In genomic region chr22:37201066-37201820, GRCh38 we compare ENCODE assay signal across 19 cellular contexts. TPM values are rescaled to one million over a fixed set of nuclear protein-coding genes. Genes with fewer than 3 reads are reported as not detected.
DNase-seq lines count a peak whose midpoint lies in the region; ATAC-seq, FAIRE-seq and TF ChIP-seq lines count a peak whose summit lies in the region.
"Had no signal": no experiment of that assay in that cellular context is flagged by ENCODE, and none has a peak within 500 bp of the region (broad histone marks: within the 10 kb centered on the region; RNA-seq: fewer than 3 reads in every experiment).

No MANE protein-coding gene starts in this region.

- H2AK5ac ChIP-seq in H1 (ENCODE audit: low read depth, low read length): no peak overlapping the region

- no peak overlapping the region for H4K8ac ChIP-seq in H1 (ENCODE audit: extremely low read depth, insufficient read depth, low read length)

- H3K4me3 ChIP-seq in HUES48 (ENCODE audit: low read depth, low read length): no peak overlapping the region
- H3K4me3 ChIP-seq in H1 (ENCODE audit: extremely low read depth in 1 of 4, insufficient read depth in 2 of 4, low read depth in 3 of 4, low read length in 4 of 4): no peak overlapping the region
- H3K4me3 ChIP-seq: gastrocnemius medialis, smooth muscle cell had no signal

- TF ChIP-seq CTCF in H1 (IDR thresholded peaks at IDR 0.05; ENCODE audit: control extremely low read depth in 1 of 3, insufficient read depth in 1 of 3, low read depth in 1 of 3, low read length in 3 of 3): no peak

- no peak overlapping the region for H2BK15ac ChIP-seq in H1 (ENCODE audit: low read length)

- peaks cover 5% of the 10 kb centered on the region for H3K23me2 ChIP-seq in H1 (ENCODE audit: low read depth, low read length)

- TF ChIP-seq POLR2A in H1 (IDR thresholded peaks at IDR 0.05; ENCODE audit: control extremely low read depth in 1 of 2, low read depth in 2 of 2, low read length in 2 of 2): no peak

- no peak overlapping the region for H2BK120ac ChIP-seq in H1 (replicated peaks; ENCODE audit: low read depth, low read length)

- H4K91ac ChIP-seq in H1 (replicated peaks; ENCODE audit: insufficient read length, low read length): no peak overlapping the region

- no peaks in the 10 kb centered on the region for H3K79me1 ChIP-seq in H1 (ENCODE audit: low read depth, low read length)

- no peak overlapping the region for H3K4ac ChIP-seq in H1 (replicated peaks; ENCODE audit: insufficient read length, low read depth, low read length)

- 0 out of 2 replicates have a peak overlapping the region, but pooled peaks have one; percentile 13 for H2AFZ ChIP-seq in H1 (ENCODE audit: low read length)

- no peak overlapping the region for H3K56ac ChIP-seq in H1 (replicated peaks; ENCODE audit: insufficient read length, low read depth, low read length)

- H3K27ac Mint-ChIP-seq in activated CD4-positive, alpha-beta T cell treated with anti-CD3 and anti-CD28 coated beads, Interleukin-2, amount 10 ng/mL, durations not matched to agents 7 days and 5 days: peak overlapping the region; percentile 75
- H3K27ac Mint-ChIP-seq in effector memory CD8-positive, alpha-beta T cell: peak overlapping the region in 1 of 2 donors; percentile 15
- H3K27ac Mint-ChIP-seq: dendritic cell treated with granulocyte-macrophage colony-stimulating factor and Interleukin-4, amounts not matched to agents 40 ng/mL and 50 ng/mL, for 4 days had no signal

- H3K9me3 ChIP-seq in HUES48 (ENCODE audit: control insufficient read depth, insufficient read depth, low read length): no peaks in the 10 kb centered on the region
- H3K9me3 ChIP-seq in H1 (ENCODE audit: insufficient read depth in 2 of 2, low read depth in 1 of 2, low read length in 1 of 2): no peaks in the 10 kb centered on the region
- H3K9me3 ChIP-seq: gastrocnemius medialis had no signal

- H3K27ac ChIP-seq in HUES48 (ENCODE audit: low read depth, low read length): peak overlapping the region; percentile 28
- H3K27ac ChIP-seq in H1 (ENCODE audit: low read depth, low read length): no peak overlapping the region
- H3K27ac ChIP-seq: gastrocnemius medialis had no signal

- H3K4me1 ChIP-seq in HUES48 (ENCODE audit: control insufficient read depth, insufficient read depth, low read length): peaks cover 3% of the 10 kb centered on the region; the same call in 1 of the 2 replicates
- peaks cover 3 to 19% (median 10%) of the 10 kb centered on the region in 4 experiments; a peak in 5 of 7 replicates for H3K4me1 ChIP-seq in H1 (replicated peaks in 1 of 4; ENCODE audit: control insufficient read depth in 3 of 4, insufficient read depth in 4 of 4, low read length in 3 of 4)

- TF ChIP-seq RAD21 in H1 (IDR thresholded peaks at IDR 0.05 in 1 of 2, conservative IDR thresholded peaks at IDR 0.05 in 1 of 2; ENCODE audit: low read depth in 2 of 2, low read length in 2 of 2): no peak

- CTCF ChIA-PET in activated CD4-positive, alpha-beta T cell treated with anti-CD3 and anti-CD28 coated beads, Interleukin-2, amount 10 ng/mL, durations not matched to agents 7 days and 5 days (lab: Charles Lee): interaction anchor here (0.9 to 4.2 kb wide), 8 partner anchors 9 to 124 kb away, joined by 3 to 52 read pairs (median 17); partner anchors contain the start of gene SSTR3
- CTCF ChIA-PET in H1 (lab: Charles Lee; ENCODE audit: partially characterized antibody): interaction anchor here (0.5 to 7.7 kb wide), 17 partner anchors 9 to 271 kb away, joined by 3 to 77 read pairs (median 4); no protein-coding TSS in a partner anchor

- H4K5ac ChIP-seq in H1 (ENCODE audit: insufficient read length, low read depth, low read length): no peak overlapping the region

- no peak for TF ChIP-seq EP300 in H1 (IDR thresholded peaks at IDR 0.05; ENCODE audit: borderline replicate concordance in 1 of 2, low read depth in 2 of 2, low read length in 2 of 2)

- H3K4me1 Mint-ChIP-seq in activated CD4-positive, alpha-beta T cell treated with anti-CD3 and anti-CD28 coated beads, Interleukin-2, amount 10 ng/mL, durations not matched to agents 7 days and 5 days: peaks cover 34% of the 10 kb centered on the region
- peaks cover 15 to 17% of the 10 kb centered on the region in 2 donors for H3K4me1 Mint-ChIP-seq in effector memory CD8-positive, alpha-beta T cell (ENCODE audit: low read depth in 2 of 2)

- H3K36me3 Mint-ChIP-seq in activated CD4-positive, alpha-beta T cell treated with anti-CD3 and anti-CD28 coated beads, Interleukin-2, amount 10 ng/mL, durations not matched to agents 7 days and 5 days (ENCODE audit: low read depth): peaks cover 5% of the 10 kb centered on the region
- peaks cover 6% of the 10 kb centered on the region for H3K36me3 Mint-ChIP-seq in effector memory CD8-positive, alpha-beta T cell (ENCODE audit: insufficient read depth)
- H3K36me3 Mint-ChIP-seq: brain had no signal

- no peaks in the 10 kb centered on the region for H3K79me2 ChIP-seq in H1 (ENCODE audit: control insufficient read depth in 1 of 2, insufficient read depth in 2 of 2, low read length in 2 of 2)

- H3K18ac ChIP-seq in H1 (ENCODE audit: extremely low read depth, low read length): no peak overlapping the region; the same call in 1 of the 2 replicates

- no peaks in the 10 kb centered on the region for H3K27me3 Mint-ChIP-seq in activated CD4-positive, alpha-beta T cell treated with anti-CD3 and anti-CD28 coated beads, Interleukin-2, amount 10 ng/mL, durations not matched to agents 7 days and 5 days
- H3K27me3 Mint-ChIP-seq in effector memory CD8-positive, alpha-beta T cell: no peaks in the 10 kb centered on the region
- H3K27me3 Mint-ChIP-seq: brain had no signal

- H3K4me3 Mint-ChIP-seq in activated CD4-positive, alpha-beta T cell treated with anti-CD3 and anti-CD28 coated beads, Interleukin-2, amount 10 ng/mL, durations not matched to agents 7 days and 5 days: no peak overlapping the region
- no peak overlapping the region for H3K4me3 Mint-ChIP-seq in effector memory CD8-positive, alpha-beta T cell
- H3K4me3 Mint-ChIP-seq: dendritic cell treated with granulocyte-macrophage colony-stimulating factor and Interleukin-4, amounts not matched to agents 40 ng/mL and 50 ng/mL, for 4 days had no signal

- POLR2A ChIA-PET in activated CD4-positive, alpha-beta T cell treated with anti-CD3 and anti-CD28 coated beads, Interleukin-2, amount 10 ng/mL, durations not matched to agents 7 days and 5 days (lab: Charles Lee): no interaction called here
- POLR2A ChIA-PET in H1 (lab: Charles Lee; ENCODE audit: partially characterized antibody): interaction anchor here (1.1 kb wide), 1 partner anchor 137 kb away, joined by 3 read pairs; no protein-coding TSS in a partner anchor

- H3K27me3 ChIP-seq in HUES48 (ENCODE audit: control insufficient read depth, insufficient read depth, low read length): no peaks in the 10 kb centered on the region
- H3K27me3 ChIP-seq in H1 (replicated peaks in 1 of 4; ENCODE audit: control insufficient read depth in 3 of 4, extremely low read depth in 1 of 4, insufficient read depth in 3 of 4, low read length in 3 of 4): no peaks in the 10 kb centered on the region
- H3K27me3 ChIP-seq: gastrocnemius medialis had no signal

- peaks cover 0 to 4% of the 10 kb centered on the region in 2 experiments for H4K20me1 ChIP-seq in H1 (replicated peaks in 1 of 2; ENCODE audit: control insufficient read depth in 1 of 2, insufficient read depth in 2 of 2, low read length in 2 of 2)

- intact Hi-C loops in posterior vena cava (cut with DNase I): loop anchor here in 1 of 2 donors (10.0 kb wide), 1 partner anchor 136 kb away; no protein-coding TSS in a partner anchor

- H3K9ac ChIP-seq in HUES48 (ENCODE audit: low read depth, low read length) (no peak overlapping the region), H1 (replicated peaks in 1 of 4; ENCODE audit: extremely low read depth in 1 of 4, low read depth in 3 of 4, low read length in 3 of 4) (no peak overlapping the region)

- FAIRE-seq in H1 (lab: Jason Lieb, UNC): no peak

- H2BK12ac ChIP-seq in H1 (ENCODE audit: low read depth, low read length): peak overlapping the region; percentile 90; the same call in 1 of the 2 replicates

- DNase-seq in activated CD4-positive, alpha-beta T cell treated with anti-CD3 and anti-CD28 coated beads, Interleukin-2, amount 10 ng/mL, durations not matched to agents 7 days and 5 days: no peak
- no peak for DNase-seq in activated CD4-positive, alpha-beta T cell treated with anti-CD3 and anti-CD28 coated beads, Interleukin-2, amount 50 U/mL, for 1 hour
- DNase-seq in H1 (ENCODE audit: low read depth in 1 of 2, low spot score in 2 of 2) (no peak), posterior vena cava (ENCODE audit: low spot score) (peak; percentile 49)
- no peak for DNase-seq in effector memory CD8-positive, alpha-beta T cell
- DNase-seq: DMS53, gastrocnemius medialis, left ventricle myocardium superior, NCI-H1436, trophoblast cell had no signal

- no peak overlapping the region for H3K23ac ChIP-seq in H1 (ENCODE audit: insufficient read length)

- no peak overlapping the region for H2BK20ac ChIP-seq in H1 (ENCODE audit: low read length)

- 88% methylated on average over 11 of the region's 13 CpGs; no CpG with 5 or more reads in 1 of the 2 experiments for WGBS in H1 (ENCODE audit: extremely low coverage in 1 of 2, insufficient coverage in 1 of 2, insufficient read length in 1 of 2, insufficient replicate concordance in 2 of 2, low coverage in 1 of 2, low lambda C conversion rate in 2 of 2, missing lambda C conversion rate in 1 of 2), 2 experiments

- H3K9me3 Mint-ChIP-seq in activated CD4-positive, alpha-beta T cell treated with anti-CD3 and anti-CD28 coated beads, Interleukin-2, amount 10 ng/mL, durations not matched to agents 7 days and 5 days: no peaks in the 10 kb centered on the region
- H3K9me3 Mint-ChIP-seq in effector memory CD8-positive, alpha-beta T cell: no peaks in the 10 kb centered on the region
- H3K9me3 Mint-ChIP-seq: brain; dendritic cell treated with granulocyte-macrophage colony-stimulating factor and Interleukin-4, amounts not matched to agents 40 ng/mL and 50 ng/mL, for 4 days had no signal

- H3K4me2 ChIP-seq in H1 (ENCODE audit: insufficient read depth in 1 of 2, low read depth in 2 of 2, low read length in 2 of 2): no peak overlapping the region
- H3K4me2 ChIP-seq: smooth muscle cell had no signal

- H3K36me3 ChIP-seq in HUES48 (ENCODE audit: control insufficient read depth, insufficient read depth, low read length) (no peaks in the 10 kb centered on the region), H1 (ENCODE audit: control insufficient read depth in 2 of 4, insufficient read depth in 4 of 4, low read length in 3 of 4) (no peaks in the 10 kb centered on the region)
- H3K36me3 ChIP-seq: gastrocnemius medialis had no signal

- ATAC-seq in HG03378 (IDR thresholded peaks at IDR 0.05; ENCODE audit: unreplicated experiment) (no peak), GM18873 (IDR thresholded peaks at IDR 0.05; ENCODE audit: low FRiP score, unreplicated experiment) (no peak)
- no peak for ATAC-seq in effector memory CD8-positive, alpha-beta T cell (replicated peaks)
- ATAC-seq: gastrocnemius medialis, left ventricle myocardium superior had no signal

- no peak overlapping the region for H2BK5ac ChIP-seq in H1 (ENCODE audit: low read depth, low read length)

- no peak overlapping the region for H3K14ac ChIP-seq in H1 (ENCODE audit: insufficient read length)

RNA-seq across cellular contexts. Expression of gene SSTR3, which starts 11.0 kb away (rescaled TPM):
- total RNA-seq in activated CD4-positive, alpha-beta T cell treated with anti-CD3 and anti-CD28 coated beads, Interleukin-2, amount 10 ng/mL, durations not matched to agents 7 days and 5 days: 10 to 100 TPM; 10.1 to 10.2 TPM
- 0.22 and 0.54 TPM in 2 replicates for total RNA-seq in H1 (2021; fragmentation: NEBNext Ultra II Directional; extraction: Animal tissue kit (Norgen Biotek cat#: 25700))
- 0.61 and 0.77 TPM in 2 replicates for polyA plus RNA-seq in H1 (2011; rRNA removed)
- 0.54 TPM for polyA plus RNA-seq in H1 (2011; cell fraction: cytosol; rRNA removed)
- 0.53 TPM for polyA plus RNA-seq in H1 (2011; cell fraction: nucleus; rRNA removed)
- 0.47 to 1.0 TPM (median 0.80 TPM) in 4 replicates for polyA plus RNA-seq in H1 (2012, experiment 1 of 2)
- polyA plus RNA-seq in H1 (2012, experiment 2 of 2): 0.73 TPM
- polyA plus RNA-seq in H1 (2013, experiment 1 of 2): 0.14 TPM
- polyA plus RNA-seq in H1 (2013, experiment 2 of 2): 0.17 TPM
- polyA minus RNA-seq in H1 (2011; rRNA and poly(A)+ RNA removed): 0.35 and 1.2 TPM in 2 replicates
- 0.73 TPM for polyA minus RNA-seq in H1 (2011; cell fraction: cytosol; rRNA and poly(A)+ RNA removed)
- 0.50 TPM for polyA minus RNA-seq in H1 (2011; cell fraction: nucleus; rRNA and poly(A)+ RNA removed)
- total RNA-seq in posterior vena cava: not detected
- total RNA-seq: A172, epithelial cell of proximal tubule, gastrocnemius medialis, H4, left ventricle myocardium superior, smooth muscle cell had no signal
- polyA plus RNA-seq: smooth muscle cell had no signal

RNA-seq across cellular contexts. Expression of gene C1QTNF6, which starts 13.2 kb away (rescaled TPM):
- total RNA-seq in activated CD4-positive, alpha-beta T cell treated with anti-CD3 and anti-CD28 coated beads, Interleukin-2, amount 10 ng/mL, durations not matched to agents 7 days and 5 days: 1 to 10 TPM; 7.6 to 8.3 TPM
- total RNA-seq in H1 (2021; fragmentation: NEBNext Ultra II Directional; extraction: Animal tissue kit (Norgen Biotek cat#: 25700)): 3.1 and 4.6 TPM in 2 replicates
- polyA plus RNA-seq in H1 (2011; rRNA removed): 5.9 and 6.5 TPM in 2 replicates
- polyA plus RNA-seq in H1 (2011; cell fraction: cytosol; rRNA removed): 5.7 TPM
- 17.9 TPM for polyA plus RNA-seq in H1 (2011; cell fraction: nucleus; rRNA removed)
- 4.9 to 6.3 TPM (median 5.5 TPM) in 4 replicates for polyA plus RNA-seq in H1 (2012, experiment 1 of 2)
- 2.6 TPM for polyA plus RNA-seq in H1 (2012, experiment 2 of 2)
- 5.6 TPM for polyA plus RNA-seq in H1 (2013, experiment 1 of 2)
- 6.5 TPM for polyA plus RNA-seq in H1 (2013, experiment 2 of 2)
- 5.3 and 5.7 TPM in 2 replicates for polyA minus RNA-seq in H1 (2011; rRNA and poly(A)+ RNA removed)
- 2.9 TPM for polyA minus RNA-seq in H1 (2011; cell fraction: cytosol; rRNA and poly(A)+ RNA removed)
- 11.6 TPM for polyA minus RNA-seq in H1 (2011; cell fraction: nucleus; rRNA and poly(A)+ RNA removed)
- total RNA-seq in posterior vena cava: 1 to 10 TPM; 1.8 to 6.3 TPM

RNA-seq across cellular contexts. Expression of gene RAC2, which starts 42.8 kb away (rescaled TPM):
- 1,000 to 10,000 TPM; 1,015 to 1,117 TPM for total RNA-seq in activated CD4-positive, alpha-beta T cell treated with anti-CD3 and anti-CD28 coated beads, Interleukin-2, amount 10 ng/mL, durations not matched to agents 7 days and 5 days
- 2.1 and 2.3 TPM in 2 replicates for total RNA-seq in H1 (2021; fragmentation: NEBNext Ultra II Directional; extraction: Animal tissue kit (Norgen Biotek cat#: 25700))
- 4.3 and 6.1 TPM in 2 replicates for polyA plus RNA-seq in H1 (2011; rRNA removed)
- 1.5 TPM for polyA plus RNA-seq in H1 (2011; cell fraction: cytosol; rRNA removed)
- 6.4 TPM for polyA plus RNA-seq in H1 (2011; cell fraction: nucleus; rRNA removed)
- 1.6 to 3.7 TPM (median 2.8 TPM) in 4 replicates for polyA plus RNA-seq in H1 (2012, experiment 1 of 2)
- 1.8 TPM for polyA plus RNA-seq in H1 (2012, experiment 2 of 2)
- 4.4 TPM for polyA plus RNA-seq in H1 (2013, experiment 1 of 2)
- 4.1 TPM for polyA plus RNA-seq in H1 (2013, experiment 2 of 2)
- 1.7 and 2.9 TPM in 2 replicates for polyA minus RNA-seq in H1 (2011; rRNA and poly(A)+ RNA removed)
- 3.2 TPM for polyA minus RNA-seq in H1 (2011; cell fraction: cytosol; rRNA and poly(A)+ RNA removed)
- polyA minus RNA-seq in H1 (2011; cell fraction: nucleus; rRNA and poly(A)+ RNA removed): 3.7 TPM
- total RNA-seq in posterior vena cava: 10 to 100 TPM; 12.9 to 17.5 TPM

RNA-seq across cellular contexts. Expression of gene IL2RB, which starts 51.5 kb away (rescaled TPM):
- 100 to 1,000 TPM; 100 to 115 TPM for total RNA-seq in activated CD4-positive, alpha-beta T cell treated with anti-CD3 and anti-CD28 coated beads, Interleukin-2, amount 10 ng/mL, durations not matched to agents 7 days and 5 days
- 0.67 and 1.3 TPM in 2 replicates for total RNA-seq in H1 (2021; fragmentation: NEBNext Ultra II Directional; extraction: Animal tissue kit (Norgen Biotek cat#: 25700))
- 0.67 and 1.1 TPM in 2 replicates for polyA plus RNA-seq in H1 (2011; rRNA removed)
- polyA plus RNA-seq in H1 (2011; cell fraction: cytosol; rRNA removed): 0.48 TPM
- polyA plus RNA-seq in H1 (2011; cell fraction: nucleus; rRNA removed): 0.96 TPM
- polyA plus RNA-seq in H1 (2012, experiment 1 of 2): 0.55 to 0.76 TPM (median 0.72 TPM) in 4 replicates
- 0.80 TPM for polyA plus RNA-seq in H1 (2012, experiment 2 of 2)
- polyA plus RNA-seq in H1 (2013, experiment 1 of 2): 1.6 TPM
- 1.6 TPM for polyA plus RNA-seq in H1 (2013, experiment 2 of 2)
- polyA minus RNA-seq in H1 (2011; rRNA and poly(A)+ RNA removed): 0.85 and 1.0 TPM in 2 replicates
- 1.0 TPM for polyA minus RNA-seq in H1 (2011; cell fraction: cytosol; rRNA and poly(A)+ RNA removed)
- 0.60 TPM for polyA minus RNA-seq in H1 (2011; cell fraction: nucleus; rRNA and poly(A)+ RNA removed)
- 1 to 10 TPM; 1.2 to 1.3 TPM for total RNA-seq in posterior vena cava
- total RNA-seq: A172 had no signal

Comparison
In these comparisons a context has a peak if more than half of its experiments do, and no peak if none do; other contexts are left out.
1. RNA of gene RAC2, which starts 42.8 kb away (total RNA-seq): 1,015 to 1,117 TPM in activated CD4-positive, alpha-beta T cell treated with anti-CD3 and anti-CD28 coated beads, Interleukin-2, amount 10 ng/mL, durations not matched to agents 7 days and 5 days; 12.9 to 17.5 TPM in posterior vena cava and 2.1 to 2.3 TPM in H1; every median in the first group is over 10 times any median in the second.